8 cellular contexts compared by ENCODE assay signal in the genomic region with DNA sequence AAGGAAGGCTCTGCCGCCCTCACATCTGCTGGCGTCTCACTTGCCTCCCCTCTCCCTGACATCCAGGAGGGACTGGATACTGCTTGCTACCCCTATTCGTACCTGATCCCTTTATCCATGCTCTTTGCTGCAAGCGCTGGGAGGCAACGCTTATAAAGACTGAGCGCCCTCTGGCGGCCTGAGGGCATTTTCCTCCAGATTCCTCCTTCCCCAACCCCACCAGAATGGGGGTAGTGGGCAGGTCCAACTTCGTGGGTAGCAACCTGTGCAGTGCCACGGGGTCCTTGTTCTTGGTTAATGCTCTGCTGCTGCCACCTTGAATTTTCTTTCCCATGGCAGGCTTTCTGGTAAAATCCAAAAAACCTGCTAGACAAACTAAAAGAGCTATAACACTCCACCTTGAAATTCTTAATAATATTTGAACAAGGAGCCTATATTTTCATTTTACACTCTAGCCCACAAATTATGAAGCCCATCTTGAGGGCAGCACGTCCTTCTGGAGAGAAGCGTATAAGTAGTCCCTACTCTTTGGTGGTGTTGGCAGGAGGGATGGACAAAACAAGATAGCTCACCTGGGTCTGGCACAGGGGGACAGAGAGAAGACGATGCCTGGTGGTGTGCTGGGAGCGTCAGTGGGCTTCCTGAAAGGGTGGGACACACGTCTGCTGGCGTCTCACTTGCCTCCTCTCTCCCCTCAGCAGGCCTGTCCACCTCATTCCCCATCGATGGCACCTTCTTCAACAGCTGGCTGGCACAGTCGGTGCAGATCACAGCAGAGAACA. TPM values are rescaled to one million over a fixed set of nuclear protein-coding genes. Genes with fewer than 3 reads are reported as not detected.
DNase-seq lines count a peak whose midpoint lies in the region; ATAC-seq and TF ChIP-seq lines count a peak whose summit lies in the region.

No MANE protein-coding gene starts in this region.

- H3K36me3 ChIP-seq in lower lobe of right lung, result peaks cover 78% of the 10 kb centered on the region

- no peaks in the 10 kb centered on the region for H3K27me3 ChIP-seq in lower lobe of right lung (ENCODE audit: low read depth)

- H3K27ac ChIP-seq in C4-2B, result no peak overlapping the region
- H3K27ac ChIP-seq in lower lobe of right lung, result no peak overlapping the region

- DNase-seq in HEK293T (ENCODE audit: extremely low spot score) (peak; percentile 83), NCI-H69 (lab: John Stamatoyannopoulos, UW) (peak; percentile 90), dermis blood vessel endothelial cell (peak; percentile 90), lower lobe of right lung (peak; percentile 89)
- DNase-seq in activated CD4-positive, alpha-beta T cell treated with anti-CD3 and anti-CD28 coated beads, Interleukin-2, amount 50 U/mL, for 24 hours (ENCODE audit: low read depth in 1 of 2, low spot score in 1 of 2), result peak; percentile 59 to 67
- peak; percentile 42 for DNase-seq in stimulated activated CD8-positive, alpha-beta memory T cell treated with anti-CD3 and anti-CD28 coated beads, Interleukin-12 subunit alpha, Interleukin-12 subunit beta, amount 100 ng/mL, for 24 hours (ENCODE audit: extremely low read depth)

- no peaks in the 10 kb centered on the region for H3K9me3 ChIP-seq in lower lobe of right lung

- ATAC-seq in lower lobe of right lung (peak; percentile 72 to 79), GM18498 (IDR thresholded peaks at IDR 0.05; ENCODE audit: unreplicated experiment) (no peak)

- CTCF ChIA-PET in HEK293T (lab: Yijun Ruan, JAX), result interaction anchor here (0.6 to 1.8 kb wide), 5 partner anchors 9 to 276 kb away, joined by 3 to 13 read pairs (median 4); a partner anchor contains a TSS

- intact Hi-C loops in lower lobe of right lung (cut with DNase I), result no loop called here

- POLR2A ChIA-PET in HEK293T (lab: Yijun Ruan, JAX), result interaction anchor here (0.6 to 1.4 kb wide), 3 partner anchors 112 to 166 kb away, joined by 3 to 6 read pairs (median 3); a partner anchor contains a TSS

- no peak overlapping the region for H3K4me3 ChIP-seq in lower lobe of right lung

- peaks cover 32% of the 10 kb centered on the region for H3K4me1 ChIP-seq in lower lobe of right lung

- peak; percentile 94 for TF ChIP-seq CTCF in C4-2B (conservative IDR thresholded peaks at IDR 0.05)
- peak; percentile 84 for TF ChIP-seq CTCF in lower lobe of right lung (IDR thresholded peaks at IDR 0.05)

TF ChIP-seq in HEK293T, 16 proteins besides CTCF, POLR2A, EP300 and RAD21:
- TF ChIP-seq FOXK2 (IDR thresholded peaks at IDR 0.05), result no peak
- TF ChIP-seq ARNT (IDR thresholded peaks at IDR 0.05), result no peak
- TF ChIP-seq LEF1 (IDR thresholded peaks at IDR 0.05; ENCODE audit: borderline replicate concordance), result no peak
- TF ChIP-seq ELF4 (IDR thresholded peaks at IDR 0.05), result no peak
- no peak for TF ChIP-seq L3MBTL2 (conservative IDR thresholded peaks at IDR 0.05)
- no peak for TF ChIP-seq FOXM1 (IDR thresholded peaks at IDR 0.05; ENCODE audit: borderline replicate concordance)
- TF ChIP-seq HDGF (IDR thresholded peaks at IDR 0.05; ENCODE audit: borderline replicate concordance), result no peak
- TF ChIP-seq NFRKB (IDR thresholded peaks at IDR 0.05), result no peak
- no peak for TF ChIP-seq CTBP1 (IDR thresholded peaks at IDR 0.05; ENCODE audit: borderline replicate concordance)
- no peak for TF ChIP-seq ZNF384 (IDR thresholded peaks at IDR 0.05)
- no peak for TF ChIP-seq FOXA1 (IDR thresholded peaks at IDR 0.05)
- TF ChIP-seq BHLHE40 (IDR thresholded peaks at IDR 0.05; ENCODE audit: borderline replicate concordance), result no peak
- TF ChIP-seq, protein P1, sequence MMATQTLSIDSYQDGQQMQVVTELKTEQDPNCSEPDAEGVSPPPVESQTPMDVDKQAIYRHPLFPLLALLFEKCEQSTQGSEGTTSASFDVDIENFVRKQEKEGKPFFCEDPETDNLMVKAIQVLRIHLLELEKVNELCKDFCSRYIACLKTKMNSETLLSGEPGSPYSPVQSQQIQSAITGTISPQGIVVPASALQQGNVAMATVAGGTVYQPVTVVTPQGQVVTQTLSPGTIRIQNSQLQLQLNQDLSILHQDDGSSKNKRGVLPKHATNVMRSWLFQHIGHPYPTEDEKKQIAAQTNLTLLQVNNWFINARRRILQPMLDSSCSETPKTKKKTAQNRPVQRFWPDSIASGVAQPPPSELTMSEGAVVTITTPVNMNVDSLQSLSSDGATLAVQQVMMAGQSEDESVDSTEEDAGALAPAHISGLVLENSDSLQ (IDR thresholded peaks at IDR 0.05), result no peak
- no peak for TF ChIP-seq TARDBP (IDR thresholded peaks at IDR 0.05)
- no peak for TF ChIP-seq SP1 (IDR thresholded peaks at IDR 0.05)
- TF ChIP-seq SUZ12 (IDR thresholded peaks at IDR 0.05), result no peak

RNA-seq across cellular contexts. Expression of a gene that starts 52.5 kb away (rescaled TPM):
- total RNA-seq in dermis blood vessel endothelial cell, result 23.3 and 31.7 TPM in 2 replicates
- total RNA-seq in lower lobe of right lung, result 79.4 TPM

RNA-seq across cellular contexts. Expression of a gene that starts 54.6 kb away (rescaled TPM):
- total RNA-seq in dermis blood vessel endothelial cell, result 81.4 and 81.7 TPM in 2 replicates
- 60.0 TPM for total RNA-seq in lower lobe of right lung
